12 cellular contexts compared by ENCODE assay signal in genomic region chr10:33476757-33477273, GRCh38.
"Had no signal": no experiment of that assay in that cellular context is flagged by ENCODE, and none has a peak within 500 bp of the region (broad histone marks: within the 10 kb centered on the region; RNA-seq: fewer than 3 reads in every experiment).

No MANE protein-coding gene starts in this region.

- H3K27ac Mint-ChIP-seq: activated CD4-positive, alpha-beta memory T cell treated with anti-CD3 and anti-CD28 coated beads for 36 hours; activated naive CD8-positive, alpha-beta T cell treated with anti-CD3 and anti-CD28 coated beads for 36 hours; naive thymus-derived CD4-positive, alpha-beta T cell; stimulated activated naive B cell treated with anti-CD40 and anti-IgM and Interleukin-4, amounts not matched to agents 10 μg/mL and 1 μg/mL and 100 μg/mL, for 72 hours; type B pancreatic cell had no signal

- H3K27me3 Mint-ChIP-seq: stimulated activated naive B cell treated with anti-CD40 and anti-IgM and Interleukin-4, amounts not matched to agents 10 μg/mL and 1 μg/mL and 100 μg/mL, for 72 hours; type B pancreatic cell had no signal

- H3K4me1 Mint-ChIP-seq: activated naive CD8-positive, alpha-beta T cell treated with anti-CD3 and anti-CD28 coated beads for 36 hours; naive thymus-derived CD4-positive, alpha-beta T cell; stimulated activated naive B cell treated with anti-CD40 and anti-IgM and Interleukin-4, amounts not matched to agents 10 μg/mL and 1 μg/mL and 100 μg/mL, for 72 hours had no signal

- H3K9me3 Mint-ChIP-seq: activated CD4-positive, alpha-beta memory T cell treated with anti-CD3 and anti-CD28 coated beads for 36 hours; activated naive CD8-positive, alpha-beta T cell treated with anti-CD3 and anti-CD28 coated beads for 36 hours had no signal

- DNase-seq: activated CD4-positive, alpha-beta memory T cell treated with anti-CD3 and anti-CD28 coated beads for 36 hours; activated gamma-delta T cell treated with Interleukin-2 at 50 U/mL for 16 hours; activated naive CD8-positive, alpha-beta T cell treated with anti-CD3 and anti-CD28 coated beads for 36 hours; activated T-cell treated with anti-CD3 and anti-CD28 coated beads, Interleukin-2, amount 50 U/mL, for 48 hours; dorsolateral prefrontal cortex; naive thymus-derived CD4-positive, alpha-beta T cell; spleen; stimulated activated CD4-positive, alpha-beta T cell treated with anti-CD3 and anti-CD28 coated beads, Interleukin-1b, Interleukin-23, amount 100 ng/mL, for 48 hours; stimulated activated naive B cell treated with anti-CD40 and anti-IgM and Interleukin-4, amounts not matched to agents 10 μg/mL and 1 μg/mL and 100 μg/mL, for 72 hours had no signal

- ATAC-seq: esophagus mucosa; naive thymus-derived CD4-positive, alpha-beta T cell; sciatic nerve; stimulated activated naive B cell treated with anti-CD40 and anti-IgM and Interleukin-4, amounts not matched to agents 10 μg/mL and 1 μg/mL and 100 μg/mL, for 72 hours had no signal

- H3K4me3 Mint-ChIP-seq: activated CD4-positive, alpha-beta memory T cell treated with anti-CD3 and anti-CD28 coated beads for 36 hours; activated naive CD8-positive, alpha-beta T cell treated with anti-CD3 and anti-CD28 coated beads for 36 hours; naive thymus-derived CD4-positive, alpha-beta T cell; stimulated activated naive B cell treated with anti-CD40 and anti-IgM and Interleukin-4, amounts not matched to agents 10 μg/mL and 1 μg/mL and 100 μg/mL, for 72 hours; type B pancreatic cell had no signal

- H3K36me3 Mint-ChIP-seq: activated CD4-positive, alpha-beta memory T cell treated with anti-CD3 and anti-CD28 coated beads for 36 hours; activated naive CD8-positive, alpha-beta T cell treated with anti-CD3 and anti-CD28 coated beads for 36 hours; naive thymus-derived CD4-positive, alpha-beta T cell; stimulated activated naive B cell treated with anti-CD40 and anti-IgM and Interleukin-4, amounts not matched to agents 10 μg/mL and 1 μg/mL and 100 μg/mL, for 72 hours; type B pancreatic cell had no signal
